Comparison of ENCODE assay signal across 17 cellular contexts in genomic region chr3:173653781-173654180, GRCh38.
"Had no signal": no experiment of that assay in that cellular context is flagged by ENCODE, and none has a peak within 500 bp of the region (broad histone marks: within the 10 kb centered on the region; RNA-seq: fewer than 3 reads in every experiment).

No MANE protein-coding gene starts in this region.

- H3K27ac ChIP-seq: body of pancreas, tibial artery, vagina had no signal

- H3K36me3 ChIP-seq: tibial artery, vagina had no signal

- H3K27me3 ChIP-seq: body of pancreas, tibial artery, vagina had no signal

- H3K4me1 ChIP-seq: body of pancreas, vagina had no signal

- DNase-seq: activated CD4-positive, alpha-beta T cell treated with anti-CD3 and anti-CD28 coated beads, Interleukin-2, amount 50 U/mL, for 1 hour; activated CD4-positive, CD25-positive, alpha-beta regulatory T cell; activated naive CD4-positive, alpha-beta T cell treated with anti-CD3 and anti-CD28 coated beads, Interleukin-2, amount 10 ng/mL, durations not matched to agents 7 days and 5 days; body of pancreas; cerebellar nuclear complex; effector memory CD8-positive, alpha-beta T cell; head of caudate nucleus; natural killer cell; occipital lobe; right cardiac atrium; tibial artery had no signal

- H3K4me3 Mint-ChIP-seq: activated naive CD4-positive, alpha-beta T cell treated with anti-CD3 and anti-CD28 coated beads, Interleukin-2, amount 10 ng/mL, durations not matched to agents 7 days and 5 days; dendritic cell treated with granulocyte-macrophage colony-stimulating factor and Interleukin-4, amounts not matched to agents 40 ng/mL and 50 ng/mL, for 4 days; effector memory CD8-positive, alpha-beta T cell; natural killer cell had no signal

- ATAC-seq: body of pancreas; effector memory CD8-positive, alpha-beta T cell; left lobe of liver; natural killer cell; right cardiac atrium had no signal

- H3K9me3 Mint-ChIP-seq: activated naive CD4-positive, alpha-beta T cell treated with anti-CD3 and anti-CD28 coated beads, Interleukin-2, amount 10 ng/mL, durations not matched to agents 7 days and 5 days; activated T-helper 2 cell treated with anti-CD3 and anti-CD28 coated beads, Interferon-gamma antibody, Interleukin-2, Interleukin-4, amounts not matched to agents 10 μg/mL and 5 μg/mL and 100 μg/mL, durations not matched to agents 14 hours and 24 hours and 36 hours had no signal

- H3K27ac Mint-ChIP-seq: activated naive CD4-positive, alpha-beta T cell treated with anti-CD3 and anti-CD28 coated beads, Interleukin-2, amount 10 ng/mL, durations not matched to agents 7 days and 5 days; activated T-helper 2 cell treated with anti-CD3 and anti-CD28 coated beads, Interferon-gamma antibody, Interleukin-2, Interleukin-4, amounts not matched to agents 10 μg/mL and 5 μg/mL and 100 μg/mL, durations not matched to agents 14 hours and 24 hours and 36 hours; dendritic cell treated with granulocyte-macrophage colony-stimulating factor and Interleukin-4, amounts not matched to agents 40 ng/mL and 50 ng/mL, for 4 days; effector memory CD8-positive, alpha-beta T cell; natural killer cell; progenitor cell of endocrine pancreas had no signal

- H3K4me2 ChIP-seq: smooth muscle cell had no signal

- H3K4me1 Mint-ChIP-seq: activated naive CD4-positive, alpha-beta T cell treated with anti-CD3 and anti-CD28 coated beads, Interleukin-2, amount 10 ng/mL, durations not matched to agents 7 days and 5 days; natural killer cell had no signal

- H3K4me3 ChIP-seq: body of pancreas, smooth muscle cell, tibial artery, vagina had no signal

- H3K9me3 ChIP-seq: body of pancreas, tibial artery, vagina had no signal

- H3K27me3 Mint-ChIP-seq: activated naive CD4-positive, alpha-beta T cell treated with anti-CD3 and anti-CD28 coated beads, Interleukin-2, amount 10 ng/mL, durations not matched to agents 7 days and 5 days; dendritic cell treated with granulocyte-macrophage colony-stimulating factor and Interleukin-4, amounts not matched to agents 40 ng/mL and 50 ng/mL, for 4 days; effector memory CD8-positive, alpha-beta T cell; progenitor cell of endocrine pancreas had no signal

- H3K36me3 Mint-ChIP-seq: activated naive CD4-positive, alpha-beta T cell treated with anti-CD3 and anti-CD28 coated beads, Interleukin-2, amount 10 ng/mL, durations not matched to agents 7 days and 5 days; natural killer cell had no signal
